Comparison of ENCODE assay signal across 8 cellular contexts in the genomic region with DNA sequence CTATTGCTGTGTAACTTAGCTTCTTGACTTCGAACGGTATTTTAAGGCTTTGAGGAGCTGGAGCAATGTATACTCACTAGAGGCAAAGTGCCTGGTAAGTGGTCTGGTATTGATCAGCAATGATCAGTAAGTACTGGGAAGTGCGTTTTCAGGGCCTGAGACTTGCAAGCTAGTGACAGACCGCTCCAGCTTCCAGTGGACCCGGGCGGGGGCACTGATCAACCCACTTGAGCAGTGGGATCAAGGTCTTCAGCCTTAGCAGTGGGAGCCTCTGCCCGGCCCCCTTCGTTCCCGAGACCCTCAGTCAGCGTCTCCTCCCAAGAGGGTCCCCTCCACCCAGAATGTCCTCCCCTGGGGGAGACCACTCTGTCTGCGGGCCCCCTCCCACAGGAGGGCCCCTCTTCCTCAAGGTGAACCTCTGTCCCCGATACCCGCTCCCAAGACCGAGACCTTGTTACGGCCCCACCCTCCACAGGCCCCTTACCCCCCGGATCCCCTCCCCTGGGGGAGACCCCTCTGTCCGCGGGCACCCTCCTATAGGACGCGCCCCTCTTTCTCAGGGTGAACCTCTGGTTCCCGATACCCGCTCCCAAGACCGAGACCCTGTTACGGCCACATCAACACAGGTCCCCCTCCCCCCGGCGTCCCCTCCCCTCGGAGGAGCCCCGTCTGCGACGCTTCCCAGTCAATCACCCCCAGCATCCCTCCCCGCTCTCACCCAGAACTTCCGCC. TPM values are rescaled to one million over a fixed set of nuclear protein-coding genes. Genes with fewer than 3 reads are reported as not detected.
DNase-seq lines count a peak whose midpoint lies in the region; ATAC-seq, FAIRE-seq and TF ChIP-seq lines count a peak whose summit lies in the region.

No MANE protein-coding gene starts in this region.

- H3K9ac ChIP-seq in astrocyte (ENCODE audit: low read length) = peak overlapping the region; percentile 98
- H3K9ac ChIP-seq in skeletal muscle tissue (ENCODE audit: low read depth in 1 of 3, low read length in 3 of 3) = peak overlapping the region; percentile 87 to 92 (median 90)

- peaks cover 22% of the 10 kb centered on the region for H3K4me1 Mint-ChIP-seq in astrocyte (ENCODE audit: low read depth, unreplicated experiment)

- H2AFZ ChIP-seq in astrocyte (ENCODE audit: low read depth, low read length) = peak overlapping the region; percentile 86

- H3K27ac ChIP-seq in astrocyte (ENCODE audit: low read depth, low read length) = peak overlapping the region; percentile 92
- peak overlapping the region; percentile 56 for H3K27ac ChIP-seq in skeletal muscle tissue (ENCODE audit: low read depth, low read length)

- no peak for FAIRE-seq in astrocyte (lab: Jason Lieb, UNC)

- H3K27me3 ChIP-seq in astrocyte (ENCODE audit: insufficient read depth, low read length) (no peaks in the 10 kb centered on the region), skeletal muscle tissue (ENCODE audit: control insufficient read depth in 3 of 3, insufficient read depth in 3 of 3, low read length in 3 of 3) (no peaks in the 10 kb centered on the region)

- DNase-seq in AG10803 (ENCODE audit: low read depth) (peak; percentile 23), astrocyte (ENCODE audit: low read depth) (no peak)
- no peak for DNase-seq in activated effector memory CD4-positive, alpha-beta T cell treated with Interleukin-2 at 50 U/mL for 16 hours

- peaks cover 2% of the 10 kb centered on the region for H3K36me3 Mint-ChIP-seq in astrocyte (ENCODE audit: low read depth, unreplicated experiment)

- H3K4me1 ChIP-seq in astrocyte (ENCODE audit: insufficient read depth, low read length) = peaks cover 28% of the 10 kb centered on the region
- H3K4me1 ChIP-seq in skeletal muscle tissue (ENCODE audit: control insufficient read depth in 3 of 3, insufficient read depth in 3 of 3, low read length in 3 of 3) = peaks cover 10 to 26% (median 17%) of the 10 kb centered on the region in 3 donors

- ATAC-seq in HG02852 (IDR thresholded peaks at IDR 0.05; ENCODE audit: unreplicated experiment) = peak; percentile 8
- no peak for ATAC-seq in GM19467 (IDR thresholded peaks at IDR 0.05; ENCODE audit: unreplicated experiment)
- no peak for ATAC-seq in HG02870 (IDR thresholded peaks at IDR 0.05; ENCODE audit: unreplicated experiment)

- H3K9me3 ChIP-seq in astrocyte (ENCODE audit: insufficient read depth, low read depth, low read length) (no peaks in the 10 kb centered on the region), skeletal muscle tissue (ENCODE audit: control insufficient read depth in 3 of 3, low read length in 3 of 3) (no peaks in the 10 kb centered on the region)

- H3K4me3 Mint-ChIP-seq in astrocyte (ENCODE audit: unreplicated experiment) = peak overlapping the region; percentile 87

- no peaks in the 10 kb centered on the region for H3K9me3 Mint-ChIP-seq in astrocyte (ENCODE audit: unreplicated experiment)

- H3K4me2 ChIP-seq in astrocyte (ENCODE audit: low read length) = peak overlapping the region; percentile 96

- H3K79me2 ChIP-seq in astrocyte (ENCODE audit: insufficient read depth, low read length) = peaks cover 47% of the 10 kb centered on the region

- peaks cover 36% of the 10 kb centered on the region for H4K20me1 ChIP-seq in astrocyte (ENCODE audit: insufficient read depth, low read length)

- TF ChIP-seq CTCF in AG10803 (conservative IDR thresholded peaks at IDR 0.05; ENCODE audit: low read length) (no peak), astrocyte (IDR thresholded peaks at IDR 0.05; ENCODE audit: insufficient read depth, low read depth, low read length) (no peak)

- H3K4me3 ChIP-seq in AG10803 (ENCODE audit: low read length) (peak overlapping the region; percentile 92), astrocyte (ENCODE audit: insufficient read depth, low read depth, low read length) (peak overlapping the region; percentile 83), iPS-11a (ENCODE audit: low read depth, low read length) (peak overlapping the region; percentile 61), skeletal muscle tissue (ENCODE audit: low read length in 3 of 3) (peak overlapping the region; percentile 73 to 96 (median 92))

- H3K27me3 Mint-ChIP-seq in astrocyte (ENCODE audit: low read depth, unreplicated experiment) = no peaks in the 10 kb centered on the region

- H3K36me3 ChIP-seq in astrocyte (ENCODE audit: insufficient read depth, low read length) = no peaks in the 10 kb centered on the region
- peaks cover 0 to 2% (median 0%) of the 10 kb centered on the region in 3 donors for H3K36me3 ChIP-seq in skeletal muscle tissue (ENCODE audit: control insufficient read depth in 3 of 3, insufficient read depth in 3 of 3, low read length in 3 of 3)

- peak overlapping the region; percentile 55 for H3K27ac Mint-ChIP-seq in astrocyte (ENCODE audit: unreplicated experiment)

RNA-seq across cellular contexts. Expression of a gene that starts 0.4 kb away (rescaled TPM):
- total RNA-seq in astrocyte = 189 and 195 TPM in 2 replicates
- 310 TPM for total RNA-seq in skeletal muscle tissue
